Comparison of ENCODE assay signal across 1 cellular context in genomic region chr16:5042574-5043171, GRCh38.
TF ChIP-seq lines count a peak whose summit lies in the region.

No MANE protein-coding gene starts in this region.

TF ChIP-seq in SK-N-SH treated with all-trans-retinoic acid at 6 μM for 48 hours, 23 proteins besides CTCF, POLR2A, EP300 and RAD21 (continued from another document):
- no peak for TF ChIP-seq PATZ1 (CRISPR knock-in tag; IDR thresholded peaks at IDR 0.05; ENCODE audit: borderline replicate concordance)
- TF ChIP-seq ZNF8 (CRISPR knock-in tag; IDR thresholded peaks at IDR 0.05) = no peak
- no peak for TF ChIP-seq GLIS3 (CRISPR knock-in tag; IDR thresholded peaks at IDR 0.05)
- no peak for TF ChIP-seq TOX (CRISPR knock-in tag; IDR thresholded peaks at IDR 0.05; ENCODE audit: borderline replicate concordance)
- no peak for TF ChIP-seq OSR1 (CRISPR knock-in tag; IDR thresholded peaks at IDR 0.05)
- TF ChIP-seq ARNTL (CRISPR knock-in tag; IDR thresholded peaks at IDR 0.05; ENCODE audit: borderline replicate concordance, low read depth) = no peak
